In genomic region chr2:239232195-239232578, GRCh38 we compare ENCODE assay signal across 19 cellular contexts.
DNase-seq lines count a peak whose midpoint lies in the region; ATAC-seq lines count a peak whose summit lies in the region.
"Had no signal": no experiment of that assay in that cellular context is flagged by ENCODE, and none has a peak within 500 bp of the region (broad histone marks: within the 10 kb centered on the region; RNA-seq: fewer than 3 reads in every experiment).

No MANE protein-coding gene starts in this region.

- H3K36me3 Mint-ChIP-seq in activated CD4-positive, alpha-beta memory T cell treated with anti-CD3 and anti-CD28 coated beads, Interleukin-2, amount 10 ng/mL, durations not matched to agents 7 days and 5 days (ENCODE audit: low read depth) = peaks cover 39% of the 10 kb centered on the region
- peaks cover 27% of the 10 kb centered on the region for H3K36me3 Mint-ChIP-seq in dendritic cell treated with granulocyte-macrophage colony-stimulating factor and Interleukin-4, amounts not matched to agents 40 ng/mL and 50 ng/mL, for 4 days (ENCODE audit: low read depth)

- DNase-seq in DMS79 treated with DMSO at 0.1 percent for 48 hours (lab: John Stamatoyannopoulos, UW) (peak; percentile 38), DMS79 (lab: John Stamatoyannopoulos, UW) (no peak), CD1c-positive myeloid dendritic cell (ENCODE audit: extremely low spot score) (peak; percentile 21), NCI-H1092 treated with DMSO at 0.1 percent for 48 hours (lab: John Stamatoyannopoulos, UW) (no peak)
- DNase-seq in activated CD4-positive, alpha-beta memory T cell treated with anti-CD3 and anti-CD28 coated beads, Interleukin-2, amount 10 ng/mL, durations not matched to agents 7 days and 5 days = no peak
- DNase-seq: activated B cell treated with CpG ODN at 0.5 μM for 24 hours; anterior cingulate cortex; BE2C; effector CD8-positive, alpha-beta T cell; glutamatergic neuron; IMR-90; left ventricle myocardium inferior; NCI-H2029; NCI-H526; SIG-M5; spleen had no signal

- H3K4me1 Mint-ChIP-seq in activated CD4-positive, alpha-beta memory T cell treated with anti-CD3 and anti-CD28 coated beads, Interleukin-2, amount 10 ng/mL, durations not matched to agents 7 days and 5 days = peaks cover 64% of the 10 kb centered on the region
- H3K4me1 Mint-ChIP-seq in dendritic cell treated with granulocyte-macrophage colony-stimulating factor and Interleukin-4, amounts not matched to agents 40 ng/mL and 50 ng/mL, for 4 days (ENCODE audit: low read depth) = peaks cover 88% of the 10 kb centered on the region

- CTCF ChIA-PET in activated CD4-positive, alpha-beta memory T cell treated with anti-CD3 and anti-CD28 coated beads, Interleukin-2, amount 10 ng/mL, durations not matched to agents 7 days and 5 days (lab: Charles Lee) = no interaction called here

- POLR2A ChIA-PET in activated CD4-positive, alpha-beta memory T cell treated with anti-CD3 and anti-CD28 coated beads, Interleukin-2, amount 10 ng/mL, durations not matched to agents 7 days and 5 days (lab: Charles Lee) = interaction anchor here (1.1 kb wide), 1 partner anchor 169 kb away, joined by 4 read pairs; the partner anchor contains the start of gene HDAC4

- no peak for ATAC-seq in GM19455 (IDR thresholded peaks at IDR 0.05; ENCODE audit: unreplicated experiment)
- ATAC-seq in HG02885 (IDR thresholded peaks at IDR 0.05; ENCODE audit: poor library complexity, unreplicated experiment) = no peak

- no peaks in the 10 kb centered on the region for H3K9me3 Mint-ChIP-seq in activated CD4-positive, alpha-beta memory T cell treated with anti-CD3 and anti-CD28 coated beads, Interleukin-2, amount 10 ng/mL, durations not matched to agents 7 days and 5 days
- no peaks in the 10 kb centered on the region for H3K9me3 Mint-ChIP-seq in dendritic cell treated with granulocyte-macrophage colony-stimulating factor and Interleukin-4, amounts not matched to agents 40 ng/mL and 50 ng/mL, for 4 days
- H3K9me3 Mint-ChIP-seq: activated B cell treated with CpG ODN at 0.5 μM for 24 hours had no signal

- no peaks in the 10 kb centered on the region for H3K27me3 Mint-ChIP-seq in activated CD4-positive, alpha-beta memory T cell treated with anti-CD3 and anti-CD28 coated beads, Interleukin-2, amount 10 ng/mL, durations not matched to agents 7 days and 5 days
- no peaks in the 10 kb centered on the region for H3K27me3 Mint-ChIP-seq in dendritic cell treated with granulocyte-macrophage colony-stimulating factor and Interleukin-4, amounts not matched to agents 40 ng/mL and 50 ng/mL, for 4 days
- H3K27me3 Mint-ChIP-seq: activated B cell treated with CpG ODN at 0.5 μM for 24 hours had no signal

- intact Hi-C loops in dendritic cell treated with granulocyte-macrophage colony-stimulating factor and Interleukin-4, amounts not matched to agents 40 ng/mL and 50 ng/mL, for 4 days (cut with micrococcal nuclease) = loop anchor here (5.0 kb wide), 1 partner anchor 35 kb away; no protein-coding TSS in a partner anchor

- peak overlapping the region; percentile 6 for H3K4me3 Mint-ChIP-seq in activated CD4-positive, alpha-beta memory T cell treated with anti-CD3 and anti-CD28 coated beads, Interleukin-2, amount 10 ng/mL, durations not matched to agents 7 days and 5 days
- H3K4me3 Mint-ChIP-seq in dendritic cell treated with granulocyte-macrophage colony-stimulating factor and Interleukin-4, amounts not matched to agents 40 ng/mL and 50 ng/mL, for 4 days = no peak overlapping the region
- H3K4me3 Mint-ChIP-seq: activated B cell treated with CpG ODN at 0.5 μM for 24 hours had no signal

- peak overlapping the region; percentile 44 for H3K27ac Mint-ChIP-seq in activated CD4-positive, alpha-beta memory T cell treated with anti-CD3 and anti-CD28 coated beads, Interleukin-2, amount 10 ng/mL, durations not matched to agents 7 days and 5 days
- H3K27ac Mint-ChIP-seq in dendritic cell treated with granulocyte-macrophage colony-stimulating factor and Interleukin-4, amounts not matched to agents 40 ng/mL and 50 ng/mL, for 4 days = peak overlapping the region; percentile 53
- H3K27ac Mint-ChIP-seq: activated B cell treated with CpG ODN at 0.5 μM for 24 hours had no signal

Comparison
In these comparisons a context has a peak if more than half of its experiments do, and no peak if none do; other contexts are left out.
1. DNase-seq: peak in DMS79 treated with DMSO at 0.1 percent for 48 hours (single experiment) and CD1c-positive myeloid dendritic cell (single experiment); none in DMS79 (single experiment), activated CD4-positive, alpha-beta memory T cell treated with anti-CD3 and anti-CD28 coated beads, Interleukin-2, amount 10 ng/mL, durations not matched to agents 7 days and 5 days (single experiment) and NCI-H1092 treated with DMSO at 0.1 percent for 48 hours (single experiment).